Comparison of ENCODE assay signal across 8 cellular contexts in genomic region chr11:66958232-66958955, GRCh38. TPM values are rescaled to one million over a fixed set of nuclear protein-coding genes. Genes with fewer than 3 reads are reported as not detected.
DNase-seq lines count a peak whose midpoint lies in the region; ATAC-seq, FAIRE-seq and TF ChIP-seq lines count a peak whose summit lies in the region.

PC (minus strand) TSS chr11:66958383; CDS start chr11:66872159, 86,224 bp downstream.

- H3K27ac ChIP-seq in kidney (ENCODE audit: low read depth in 2 of 2, low read length in 2 of 2): peak within 1 kb of the TSS; percentile 74 to 76

- H3K4me3 ChIP-seq in AG04449 (ENCODE audit: low read depth, low read length) (peak within 1 kb of the TSS; percentile 75), choroid plexus epithelial cell (ENCODE audit: low read depth, low read length) (peak within 1 kb of the TSS; percentile 79), kidney (ENCODE audit: low read length in 2 of 2) (peak within 1 kb of the TSS; percentile 79 to 86)

- peaks cover 6 to 14% of the 10 kb centered on the region in 2 donors for H3K4me1 ChIP-seq in kidney (ENCODE audit: control insufficient read depth in 1 of 2, insufficient read depth in 1 of 2, low read depth in 1 of 2, low read length in 2 of 2)

- DNase-seq in AG04449 (ENCODE audit: low read depth, low spot score) (peak; percentile 98), NCI-H345 treated with DMSO at 0.1 percent for 48 hours (lab: John Stamatoyannopoulos, UW; ENCODE audit: unreplicated experiment) (peak; percentile 96), choroid plexus epithelial cell (ENCODE audit: low read depth) (peak; percentile 100), kidney (peak; percentile 100)
- peak; percentile 96 for DNase-seq in activated CD4-positive, alpha-beta T cell treated with anti-CD3 and anti-CD28 coated beads for 4 hours
- DNase-seq in stimulated activated CD4-positive, alpha-beta T cell treated with anti-CD3 and anti-CD28 coated beads, Interleukin-15, amount 100 ng/mL, for 1 hour (ENCODE audit: low read depth in 1 of 2, low spot score in 1 of 2): peak; percentile 93

- CTCF ChIA-PET in AG04449 (lab: Yijun Ruan, JAX): interaction anchor here (1.2 to 1.5 kb wide), 3 partner anchors 7 to 18 kb away, joined by 4 to 7 read pairs (median 5); partner anchors contain the start of gene C11orf86

- POLR2A ChIA-PET in AG04449 (lab: Yijun Ruan, JAX): interaction anchor here (0.6 to 1.6 kb wide), 5 partner anchors 10 to 1936 kb away, joined by 3 to 5 read pairs (median 3); no protein-coding TSS in a partner anchor

- peak; percentile 85 for ATAC-seq in HG03196 (IDR thresholded peaks at IDR 0.05; ENCODE audit: unreplicated experiment)

- H3K36me3 ChIP-seq in kidney (ENCODE audit: control insufficient read depth in 1 of 2, insufficient read depth in 2 of 2, low read length in 2 of 2): no peaks in the 10 kb centered on the region

- peak within 1 kb of the TSS in 1 of 2 donors; percentile 55 for H3K9ac ChIP-seq in kidney (ENCODE audit: low read length in 2 of 2)

- H3K9me3 ChIP-seq in kidney (ENCODE audit: control insufficient read depth in 1 of 2, low read length in 2 of 2): no peaks in the 10 kb centered on the region

- in situ Hi-C loops in GM18951 (cut with MboI; ENCODE audit: low sequenced_read_pairs, unreplicated experiment): no loop called here

- FAIRE-seq in kidney (lab: Jason Lieb, UNC): peak; percentile 96

- TF ChIP-seq CTCF in AG04449 (IDR thresholded peaks at IDR 0.05; ENCODE audit: insufficient read depth, low read length, missing control alignments) (no peak), choroid plexus epithelial cell (conservative IDR thresholded peaks at IDR 0.05; ENCODE audit: low read depth, low read length) (no peak), kidney (IDR thresholded peaks at IDR 0.05; ENCODE audit: borderline replicate concordance, extremely low read depth, insufficient read depth) (no peak)

- intact Hi-C loops in kidney (cut with DNase I): no loop called here

- TF ChIP-seq POLR2A in GM18951 (IDR thresholded peaks at IDR 0.05; ENCODE audit: extremely low read depth, insufficient read depth, insufficient read length): peak; percentile 29

RNA-seq across cellular contexts. Expression of gene PC, which starts in this region (rescaled TPM):
- total RNA-seq in kidney: 20.8 TPM
- 95.2 TPM for polyA plus RNA-seq in kidney (ENCODE audit: insufficient read depth, low read depth, low replicate concordance)

Comparison
In these comparisons a context has a peak if more than half of its experiments do, and no peak if none do; other contexts are left out.
1. Peak in every context shown above with its lines: DNase-seq, ATAC-seq, H3K4me3 ChIP-seq and H3K27ac ChIP-seq.